In genomic region chr6:111620168-111620567, GRCh38 we compare ENCODE assay signal across 15 cellular contexts. TPM values are rescaled to one million over a fixed set of nuclear protein-coding genes. Genes with fewer than 3 reads are reported as not detected.
DNase-seq lines count a peak whose midpoint lies in the region; ATAC-seq lines count a peak whose summit lies in the region.
"Had no signal": no experiment of that assay in that cellular context is flagged by ENCODE, and none has a peak within 500 bp of the region (broad histone marks: within the 10 kb centered on the region; RNA-seq: fewer than 3 reads in every experiment).

No MANE protein-coding gene starts in this region.

- peak overlapping the region in 3 of 11 experiments; percentile 12 to 30 (median 24); a peak in 4 of 22 replicates for H3K27ac ChIP-seq in BLaER1 treated with 17β-estradiol and CSF1 and Interleukin-3, amounts not matched to agents 10 nM and 100 nM
- no peak overlapping the region for H3K27ac ChIP-seq in Karpas-422 (ENCODE audit: low read length)
- no peak overlapping the region for H3K27ac ChIP-seq in neuronal stem cell (replicated peaks; ENCODE audit: low read length)
- H3K27ac ChIP-seq: RWPE1 had no signal

- H3K9me3 Mint-ChIP-seq in naive thymus-derived CD8-positive, alpha-beta T cell: no peaks in the 10 kb centered on the region
- H3K9me3 Mint-ChIP-seq: CD8-positive, alpha-beta T cell; HFFc6 had no signal

- H3K36me3 ChIP-seq in BLaER1 treated with 17β-estradiol and CSF1 and Interleukin-3, amounts not matched to agents 10 nM and 100 nM: no peaks in the 10 kb centered on the region
- H3K36me3 ChIP-seq in Karpas-422 (ENCODE audit: insufficient read depth, low read length) (no peaks in the 10 kb centered on the region), neuronal stem cell (replicated peaks in 1 of 2; ENCODE audit: control insufficient read depth in 2 of 2, insufficient read depth in 2 of 2, low read length in 2 of 2) (no peaks in the 10 kb centered on the region)

- no peak overlapping the region for H3K4me3 Mint-ChIP-seq in naive thymus-derived CD8-positive, alpha-beta T cell
- H3K4me3 Mint-ChIP-seq: B cell; CD8-positive, alpha-beta T cell; HFFc6 had no signal

- H2BK120ac ChIP-seq in neuronal stem cell (ENCODE audit: low read depth, low read length): no peak overlapping the region

- H3K4me3 ChIP-seq in BLaER1 treated with 17β-estradiol and CSF1 and Interleukin-3, amounts not matched to agents 10 nM and 100 nM: no peak overlapping the region; a peak in 1 of 20 replicates
- H3K4me3 ChIP-seq in Karpas-422 (ENCODE audit: low read length): no peak overlapping the region
- H3K4me3 ChIP-seq in neuronal stem cell (ENCODE audit: low read length in 2 of 2): no peak overlapping the region

- H4K20me1 ChIP-seq in BLaER1 treated with 17β-estradiol and CSF1 and Interleukin-3, amounts not matched to agents 10 nM and 100 nM: no peaks in the 10 kb centered on the region
- no peaks in the 10 kb centered on the region for H4K20me1 ChIP-seq in Karpas-422 (ENCODE audit: insufficient read depth, low read depth, low read length)

- H2BK15ac ChIP-seq in neuronal stem cell (ENCODE audit: low read length): no peak overlapping the region

- H3K9me2 ChIP-seq in Karpas-422 (replicated peaks; ENCODE audit: insufficient read depth, low read length): no peaks in the 10 kb centered on the region

- no peak overlapping the region for H4K8ac ChIP-seq in neuronal stem cell (ENCODE audit: low read depth, low read length)

- no peak overlapping the region for H3K18ac ChIP-seq in neuronal stem cell (ENCODE audit: low read length)

- H2AFZ ChIP-seq in Karpas-422 (ENCODE audit: low read length): no peak overlapping the region
- no peak overlapping the region for H2AFZ ChIP-seq in neuronal stem cell (ENCODE audit: low read length)

- peaks cover 0 to 2% (median 0%) of the 10 kb centered on the region in 4 donors for H3K4me1 Mint-ChIP-seq in naive thymus-derived CD8-positive, alpha-beta T cell
- H3K4me1 Mint-ChIP-seq: B cell had no signal

- peak overlapping the region; percentile 8 for H3K23ac ChIP-seq in neuronal stem cell (ENCODE audit: low read depth, low read length, poor library complexity)

- no peaks in the 10 kb centered on the region for H3K36me3 Mint-ChIP-seq in naive thymus-derived CD8-positive, alpha-beta T cell
- H3K36me3 Mint-ChIP-seq: CD8-positive, alpha-beta T cell had no signal

- intact Hi-C loops in left ventricle myocardium superior (cut with micrococcal nuclease): no loop called here

- peaks cover 2 to 10% (median 4%) of the 10 kb centered on the region in 5 donors for H3K27me3 Mint-ChIP-seq in naive thymus-derived CD8-positive, alpha-beta T cell

- no peak overlapping the region for H2BK5ac ChIP-seq in neuronal stem cell (ENCODE audit: low read length)

- H3K9me3 ChIP-seq in BLaER1 treated with 17β-estradiol and CSF1 and Interleukin-3, amounts not matched to agents 10 nM and 100 nM (replicated peaks in 1 of 11): no peaks in the 10 kb centered on the region
- no peaks in the 10 kb centered on the region for H3K9me3 ChIP-seq in Karpas-422 (ENCODE audit: low read length)
- no peaks in the 10 kb centered on the region for H3K9me3 ChIP-seq in neuronal stem cell (replicated peaks in 1 of 2; ENCODE audit: control insufficient read depth in 2 of 2, insufficient read depth in 1 of 2, low read depth in 1 of 2, low read length in 2 of 2)

- no peak overlapping the region for H2BK12ac ChIP-seq in neuronal stem cell (ENCODE audit: low read length)

- H4K91ac ChIP-seq in neuronal stem cell (ENCODE audit: low read depth, low read length, poor library complexity): no peak overlapping the region

- H3K79me1 ChIP-seq in neuronal stem cell (ENCODE audit: low read depth, low read length): no peaks in the 10 kb centered on the region

- H3K4me2 ChIP-seq in BLaER1 treated with 17β-estradiol and CSF1 and Interleukin-3, amounts not matched to agents 10 nM and 100 nM: peak overlapping the region in 9 of 11 experiments; percentile 53 to 79 (median 64); a peak in 18 of 22 replicates
- H3K4me2 ChIP-seq in Karpas-422 (ENCODE audit: low read depth, low read length, poor library complexity, severe bottlenecking): no peak overlapping the region
- H3K4me2 ChIP-seq in neuronal stem cell (ENCODE audit: insufficient read depth, low read length, poor library complexity, severe bottlenecking): no peak overlapping the region

- peaks cover 21 to 60% (median 54%) of the 10 kb centered on the region in 10 experiments for H3K4me1 ChIP-seq in BLaER1 treated with 17β-estradiol and CSF1 and Interleukin-3, amounts not matched to agents 10 nM and 100 nM
- peaks cover 5% of the 10 kb centered on the region for H3K4me1 ChIP-seq in Karpas-422 (ENCODE audit: low read length)
- H3K4me1 ChIP-seq in neuronal stem cell (ENCODE audit: control insufficient read depth in 2 of 2, insufficient read depth in 1 of 2, low read depth in 1 of 2, low read length in 2 of 2): peaks cover 5 to 10% of the 10 kb centered on the region in 2 donors

- POLR2A ChIA-PET in naive thymus-derived CD8-positive, alpha-beta T cell (lab: Charles Lee): no interaction called here

- no peaks in the 10 kb centered on the region for H3K79me2 ChIP-seq in Karpas-422 (ENCODE audit: low read length)

- no peaks in the 10 kb centered on the region for H3K27me3 ChIP-seq in BLaER1 treated with 17β-estradiol and CSF1 and Interleukin-3, amounts not matched to agents 10 nM and 100 nM
- H3K27me3 ChIP-seq in Karpas-422 (ENCODE audit: low read length) (no peaks in the 10 kb centered on the region), neuronal stem cell (ENCODE audit: control insufficient read depth in 3 of 3, insufficient read depth in 3 of 3, low read depth in 1 of 3, low read length in 3 of 3) (no peaks in the 10 kb centered on the region)

- H2AK5ac ChIP-seq in neuronal stem cell (ENCODE audit: low read depth, low read length): no peak overlapping the region

- DNase-seq in Karpas-422: peak; percentile 17
- DNase-seq in left ventricle myocardium superior: no peak
- DNase-seq in neuronal stem cell (ENCODE audit: low spot score): no peak
- no peak for DNase-seq in naive thymus-derived CD8-positive, alpha-beta T cell
- DNase-seq: CD8-positive, alpha-beta T cell; GF-D8; HFFc6; NCI-H2029 treated with DMSO at 0.1 percent for 48 hours; NCI-H524 had no signal

- no peak overlapping the region for H3K27ac Mint-ChIP-seq in naive thymus-derived CD8-positive, alpha-beta T cell
- H3K27ac Mint-ChIP-seq: B cell; CD8-positive, alpha-beta T cell; HFFc6 had no signal

- H3K14ac ChIP-seq in neuronal stem cell (ENCODE audit: low read length): no peak overlapping the region

- ATAC-seq in left ventricle myocardium superior (peak; percentile 50), HG03565 (IDR thresholded peaks at IDR 0.05; ENCODE audit: unreplicated experiment) (no peak), GM18517 (IDR thresholded peaks at IDR 0.05; ENCODE audit: unreplicated experiment) (no peak), HG03280 (IDR thresholded peaks at IDR 0.05; ENCODE audit: unreplicated experiment) (no peak)
- no peak for ATAC-seq in naive thymus-derived CD8-positive, alpha-beta T cell
- ATAC-seq: CD8-positive, alpha-beta T cell had no signal

- no peak overlapping the region for H3K4ac ChIP-seq in neuronal stem cell (ENCODE audit: low read length)

- no peak overlapping the region for H3K9ac ChIP-seq in BLaER1 treated with 17β-estradiol and CSF1 and Interleukin-3, amounts not matched to agents 10 nM and 100 nM
- H3K9ac ChIP-seq in Karpas-422 (ENCODE audit: low read length): no peak overlapping the region
- H3K9ac ChIP-seq in neuronal stem cell (ENCODE audit: low read depth, low read length, poor library complexity): no peak overlapping the region

RNA-seq across cellular contexts. Expression of gene TRAF3IP2, which starts 14.5 kb away (rescaled TPM):
- 51.2 and 55.5 TPM in 2 replicates for total RNA-seq in Karpas-422 (2014; rRNA removed; shearing (Covaris generic); ENCODE audit: low replicate concordance)
- 9.7 TPM for total RNA-seq in left ventricle myocardium superior
- polyA plus RNA-seq in neuronal stem cell (2013, experiment 1 of 2): 2.5 TPM
- polyA plus RNA-seq in neuronal stem cell (2013, experiment 2 of 2): 2.1 TPM
- 10 to 100 TPM; 16.4 to 17.1 TPM for total RNA-seq in naive thymus-derived CD8-positive, alpha-beta T cell
- 10 to 100 TPM in 2 of 3 donors, 1 to 10 TPM in 1; 9.4 to 20.1 (median 17.0) TPM for polyA plus RNA-seq in naive thymus-derived CD8-positive, alpha-beta T cell

Comparison
In these comparisons a context has a peak if more than half of its experiments do, and no peak if none do; other contexts are left out.
1. H3K4me2 ChIP-seq: peak in BLaER1 treated with 17β-estradiol and CSF1 and Interleukin-3, amounts not matched to agents 10 nM and 100 nM (9 of 11); none in Karpas-422 (single experiment) and neuronal stem cell (single experiment).